In genomic region chr21:39312112-39313041, GRCh38 we compare ENCODE assay signal across 8 cellular contexts. TPM values are rescaled to one million over a fixed set of nuclear protein-coding genes. Genes with fewer than 3 reads are reported as not detected.
DNase-seq lines count a peak whose midpoint lies in the region; ATAC-seq lines count a peak whose summit lies in the region.

No MANE protein-coding gene starts in this region.

- ATAC-seq in GM21515 (IDR thresholded peaks at IDR 0.05; ENCODE audit: unreplicated experiment), result peak; percentile 75

- peak overlapping the region; percentile 95 for H3K56ac ChIP-seq in mesendoderm (ENCODE audit: low read length)

- peak overlapping the region; percentile 96 for H3K4ac ChIP-seq in mesendoderm (ENCODE audit: low read depth, low read length)

- H3K4me3 ChIP-seq in HUES6 (ENCODE audit: low read depth, low read length) (peak overlapping the region; percentile 70), NT2/D1 (ENCODE audit: insufficient read length, low read depth) (peak overlapping the region; percentile 66), endocrine pancreas (ENCODE audit: control insufficient read depth, insufficient read depth, low read length) (peak overlapping the region; percentile 82), mesendoderm (ENCODE audit: low read length) (peak overlapping the region; percentile 78)

- no peaks in the 10 kb centered on the region for H3K9me3 ChIP-seq in HUES6 (ENCODE audit: control insufficient read depth, insufficient read depth, low read depth, low read length)
- no peaks in the 10 kb centered on the region for H3K9me3 ChIP-seq in NT2/D1 (ENCODE audit: insufficient read depth, low read length)
- H3K9me3 ChIP-seq in endocrine pancreas (ENCODE audit: control insufficient read depth, low read length), result no peaks in the 10 kb centered on the region

- H3K9ac ChIP-seq in HUES6 (ENCODE audit: low read length) (peak overlapping the region; percentile 99), NT2/D1 (ENCODE audit: insufficient read length, low read depth) (peak overlapping the region; percentile 92), endocrine pancreas (ENCODE audit: control insufficient read depth, insufficient read depth, low read length) (no peak overlapping the region), mesendoderm (ENCODE audit: low read length) (peak overlapping the region; percentile 87)

- no peak overlapping the region for H4K8ac ChIP-seq in mesendoderm (ENCODE audit: low read depth, low read length)

- H3K36me3 ChIP-seq in HUES6 (ENCODE audit: control insufficient read depth, insufficient read depth, low read length) (peaks cover 34% of the 10 kb centered on the region), NT2/D1 (ENCODE audit: insufficient read depth, insufficient read length, low read length) (peaks cover 45% of the 10 kb centered on the region), endocrine pancreas (ENCODE audit: control insufficient read depth, insufficient read depth, low read length) (no peaks in the 10 kb centered on the region), mesendoderm (ENCODE audit: control insufficient read depth, insufficient read depth, low read length) (no peaks in the 10 kb centered on the region)

- peak overlapping the region; percentile 46 for H3K4me2 ChIP-seq in mesendoderm (ENCODE audit: low read length)

- no peak overlapping the region for H2BK15ac ChIP-seq in mesendoderm (replicated peaks; ENCODE audit: low read depth)

- DNase-seq in Caki2 (ENCODE audit: low read depth), result peak; percentile 95
- DNase-seq in NT2/D1 (ENCODE audit: low read depth, low spot score), result peak; percentile 92
- DNase-seq in activated CD8-positive, alpha-beta memory T cell treated with anti-CD3 and anti-CD28 coated beads, Interleukin-2, amount 50 U/mL, for 24 hours (ENCODE audit: extremely low read depth), result peak; percentile 90
- DNase-seq in mesendoderm, result peak; percentile 90
- DNase-seq in stimulated activated CD8-positive, alpha-beta memory T cell treated with anti-CD3 and anti-CD28 coated beads, Interleukin-12 subunit alpha, Interleukin-12 subunit beta, amount 100 ng/mL, for 24 hours (ENCODE audit: extremely low read depth), result peak; percentile 83

- 0 out of 2 replicates have a peak overlapping the region, but pooled peaks have one; percentile 100 for H3K27ac ChIP-seq in HUES6 (ENCODE audit: low read depth, low read length)
- peak overlapping the region; percentile 84 for H3K27ac ChIP-seq in mesendoderm (ENCODE audit: low read depth, low read length)

- H2AK5ac ChIP-seq in mesendoderm (ENCODE audit: low read length), result no peak overlapping the region

- no peak overlapping the region for H2BK5ac ChIP-seq in mesendoderm (ENCODE audit: low read length)

- H3K27me3 ChIP-seq in HUES6 (ENCODE audit: control insufficient read depth, insufficient read depth, low read length) (no peaks in the 10 kb centered on the region), NT2/D1 (ENCODE audit: insufficient read depth, insufficient read length) (no peaks in the 10 kb centered on the region), endocrine pancreas (ENCODE audit: control insufficient read depth, insufficient read depth, low read length) (no peaks in the 10 kb centered on the region), mesendoderm (ENCODE audit: insufficient read depth, low read length, poor library complexity) (no peaks in the 10 kb centered on the region)

- H3K79me2 ChIP-seq in mesendoderm (ENCODE audit: control insufficient read depth, insufficient read depth, low read length), result peaks cover 24% of the 10 kb centered on the region

- H4K5ac ChIP-seq in mesendoderm (ENCODE audit: low read length), result no peak overlapping the region

- peak overlapping the region; percentile 93 for H3K18ac ChIP-seq in mesendoderm (ENCODE audit: low read length)

- H3K4me1 ChIP-seq in HUES6 (ENCODE audit: control insufficient read depth, insufficient read depth, low read length), result peaks cover 11% of the 10 kb centered on the region
- H3K4me1 ChIP-seq in NT2/D1 (ENCODE audit: insufficient read depth, insufficient read length), result peaks cover 6% of the 10 kb centered on the region
- no peaks in the 10 kb centered on the region for H3K4me1 ChIP-seq in endocrine pancreas (ENCODE audit: control insufficient read depth, insufficient read depth, low read length)
- peaks cover 4% of the 10 kb centered on the region for H3K4me1 ChIP-seq in mesendoderm (ENCODE audit: control insufficient read depth, low read depth, low read length)

- no peak overlapping the region for H2BK120ac ChIP-seq in mesendoderm (ENCODE audit: low read depth, low read length)

- no peak overlapping the region for H3K23ac ChIP-seq in mesendoderm (ENCODE audit: low read length)

- peaks cover 6% of the 10 kb centered on the region for H3K79me1 ChIP-seq in mesendoderm (ENCODE audit: low read length)

- in situ Hi-C loops in Caki2 (cut with HindIII; ENCODE audit: low pct_unique_long_range_greater_than_20kb, low sequenced_read_pairs), result no loop called here

- no CpG with 5 or more reads among the region's 65 CpGs for WGBS in mesendoderm (ENCODE audit: extremely low coverage, insufficient coverage, low lambda C conversion rate)

RNA-seq across cellular contexts. Expression of gene BRWD1, which starts 1.1 kb away (rescaled TPM):
- 33.5 and 37.6 TPM in 2 replicates for total RNA-seq in Caki2 (2014; rRNA removed; shearing (Covaris generic); ENCODE audit: low replicate concordance)
- 8.4 TPM for polyA plus RNA-seq in mesendoderm (2013, experiment 1 of 2)
- 8.6 TPM for polyA plus RNA-seq in mesendoderm (2013, experiment 2 of 2)

RNA-seq across cellular contexts. Expression of gene HMGN1, which starts 36.5 kb away (rescaled TPM):
- 412 and 479 TPM in 2 replicates for total RNA-seq in Caki2 (2014; rRNA removed; shearing (Covaris generic); ENCODE audit: low replicate concordance)
- polyA plus RNA-seq in mesendoderm (2013, experiment 1 of 2), result 582 TPM
- 578 TPM for polyA plus RNA-seq in mesendoderm (2013, experiment 2 of 2)

Comparison
In these comparisons a context has a peak if more than half of its experiments do, and no peak if none do; other contexts are left out.
1. Peak in every context shown above with its lines: DNase-seq, ATAC-seq, H3K4me3 ChIP-seq and H3K27ac ChIP-seq.